ENCODE assay signal across 27 cellular contexts in genomic region chr1:27150183-27150582, GRCh38. TPM values are rescaled to one million over a fixed set of nuclear protein-coding genes. Genes with fewer than 3 reads are reported as not detected.
DNase-seq lines count a peak whose midpoint lies in the region; ATAC-seq, FAIRE-seq and TF ChIP-seq lines count a peak whose summit lies in the region.
"Had no signal": no experiment of that assay in that cellular context is flagged by ENCODE, and none has a peak within 500 bp of the region (broad histone marks: within the 10 kb centered on the region; RNA-seq: fewer than 3 reads in every experiment).

No MANE protein-coding gene starts in this region.

- TF ChIP-seq EP300 in transverse colon (IDR thresholded peaks at IDR 0.05; ENCODE audit: low read depth) = no peak

- intact Hi-C loops in heart right ventricle (cut with DNase I) (loop anchor here in 5 of 10 donors (5.0 kb wide), 2 partner anchors 33 to 38 kb away; no protein-coding TSS in a partner anchor), cardiac septum (cut with DNase I) (loop anchor here (5.0 kb wide), 1 partner anchor 87 kb away; no protein-coding TSS in a partner anchor), transverse colon (cut with DNase I; ENCODE audit: low total_unique reads) (no loop called here)

- no peak overlapping the region for H2AFZ ChIP-seq in astrocyte (ENCODE audit: low read depth, low read length)
- H2AFZ ChIP-seq: parathyroid adenoma, PC-9 had no signal

- peaks cover 44% of the 10 kb centered on the region for H3K4me1 Mint-ChIP-seq in astrocyte (ENCODE audit: low read depth, unreplicated experiment)
- H3K4me1 Mint-ChIP-seq in neural crest cell = peaks cover 56% of the 10 kb centered on the region

- H3K9me3 Mint-ChIP-seq in astrocyte (ENCODE audit: unreplicated experiment) = no peaks in the 10 kb centered on the region
- no peaks in the 10 kb centered on the region for H3K9me3 Mint-ChIP-seq in neural crest cell
- H3K9me3 Mint-ChIP-seq: activated T-helper 1 cell treated with anti-CD3 and anti-CD28 coated beads, Interleukin-12 subunit alpha, Interleukin-12 subunit beta, Interleukin-2, Interleukin-4 antibody, amounts not matched to agents 30 ng/mL and 10 ng/mL and 1 ng/mL, durations not matched to agents 14 hours and 24 hours and 36 hours had no signal

- H3K9ac ChIP-seq in astrocyte (ENCODE audit: low read length) = no peak overlapping the region
- H3K9ac ChIP-seq: parathyroid adenoma had no signal

- ATAC-seq in heart right ventricle (no peak), GM19324 (IDR thresholded peaks at IDR 0.05; ENCODE audit: low FRiP score, unreplicated experiment) (no peak)
- ATAC-seq: activated naive CD4-positive, alpha-beta T cell treated with anti-CD3 and anti-CD28 coated beads, Interleukin-2, amount 50 U/mL, for 72 hours; HCT116 had no signal

- no peak overlapping the region for H3K4me2 ChIP-seq in astrocyte (ENCODE audit: low read length)
- H3K4me2 ChIP-seq: PC-9 had no signal

- FAIRE-seq in astrocyte (lab: Jason Lieb, UNC) = no peak
- FAIRE-seq: A204.1, frontal cortex, GM19239, keratinocyte had no signal

- H3K4me3 ChIP-seq in heart right ventricle = no peak overlapping the region
- H3K4me3 ChIP-seq in astrocyte (ENCODE audit: insufficient read depth, low read depth, low read length) = no peak overlapping the region
- H3K4me3 ChIP-seq in transverse colon = no peak overlapping the region
- H3K4me3 ChIP-seq: esophagus muscularis mucosa, PC-9, skin epidermis, tibial nerve had no signal

- H3K79me2 ChIP-seq in astrocyte (ENCODE audit: insufficient read depth, low read length) = peaks cover 78% of the 10 kb centered on the region

- peak overlapping the region; percentile 3 for H3K4me3 Mint-ChIP-seq in astrocyte (ENCODE audit: unreplicated experiment)
- H3K4me3 Mint-ChIP-seq in neural crest cell = peak overlapping the region; percentile 15
- H3K4me3 Mint-ChIP-seq: activated T-helper 1 cell treated with anti-CD3 and anti-CD28 coated beads, Interleukin-12 subunit alpha, Interleukin-12 subunit beta, Interleukin-2, Interleukin-4 antibody, amounts not matched to agents 30 ng/mL and 10 ng/mL and 1 ng/mL, durations not matched to agents 14 hours and 24 hours and 36 hours had no signal

- H3K4me1 ChIP-seq in heart right ventricle (peaks cover 30 to 85% (median 76%) of the 10 kb centered on the region in 9 donors), astrocyte (ENCODE audit: insufficient read depth, low read length) (peaks cover 43% of the 10 kb centered on the region), transverse colon (peaks cover 45 to 83% (median 55%) of the 10 kb centered on the region in 4 donors)

- H3K9me3 ChIP-seq in heart right ventricle = no peaks in the 10 kb centered on the region
- no peaks in the 10 kb centered on the region for H3K9me3 ChIP-seq in astrocyte (ENCODE audit: insufficient read depth, low read depth, low read length)
- H3K9me3 ChIP-seq in transverse colon = no peaks in the 10 kb centered on the region
- H3K9me3 ChIP-seq: BE2C, esophagus muscularis mucosa, tibial nerve had no signal

- TF ChIP-seq CTCF in heart right ventricle (IDR thresholded peaks at IDR 0.05) = no peak
- TF ChIP-seq CTCF in astrocyte (IDR thresholded peaks at IDR 0.05; ENCODE audit: insufficient read depth, low read depth, low read length) = no peak
- no peak for TF ChIP-seq CTCF in neural crest cell (conservative IDR thresholded peaks at IDR 0.05)
- no peak for TF ChIP-seq CTCF in transverse colon (IDR thresholded peaks at IDR 0.05)

- DNase-seq in heart right ventricle = no peak
- DNase-seq in cardiac septum (ENCODE audit: low spot score) = no peak
- no peak for DNase-seq in astrocyte (ENCODE audit: low read depth)
- no peak for DNase-seq in neural crest cell (ENCODE audit: low read depth, low spot score)
- no peak for DNase-seq in transverse colon
- DNase-seq in NCI-H446 treated with DMSO at 0.1 percent for 48 hours (lab: John Stamatoyannopoulos, UW) = no peak
- DNase-seq in kidney tubule cell (ENCODE audit: low spot score) = no peak
- DNase-seq: BE2C; effector memory CD4-positive, alpha-beta T cell; mesenchymal stem cell; naive B cell; NCI-H187; NCI-H774; PC-9; stimulated activated CD4-positive, alpha-beta T cell treated with anti-CD3 and anti-CD28 coated beads, Interleukin-1b, Interleukin-23, amount 100 ng/mL, for 48 hours had no signal

- no peak for TF ChIP-seq POLR2A in transverse colon (IDR thresholded peaks at IDR 0.05)

- in situ Hi-C loops in transverse colon (cut with MboI; ENCODE audit: low pct_ligation_motif_present in 1 of 4, low pct_unique_long_range_greater_than_20kb in 1 of 4, low sequenced_read_pairs in 3 of 4) = no loop called here

- peak overlapping the region in 8 of 10 donors; percentile 11 to 64 (median 50) for H3K27ac ChIP-seq in heart right ventricle
- H3K27ac ChIP-seq in astrocyte (ENCODE audit: low read depth, low read length) = no peak overlapping the region
- H3K27ac ChIP-seq in transverse colon = peak overlapping the region in 3 of 4 donors; percentile 20 to 47 (median 43)
- H3K27ac ChIP-seq: parathyroid adenoma, PC-9, tibial nerve had no signal

- H4K20me1 ChIP-seq in astrocyte (ENCODE audit: insufficient read depth, low read length) = peaks cover 70% of the 10 kb centered on the region

- H3K27me3 Mint-ChIP-seq in astrocyte (ENCODE audit: low read depth, unreplicated experiment) = no peaks in the 10 kb centered on the region
- no peaks in the 10 kb centered on the region for H3K27me3 Mint-ChIP-seq in neural crest cell (ENCODE audit: low read depth)
- H3K27me3 Mint-ChIP-seq: naive B cell had no signal

- H3K36me3 ChIP-seq in heart right ventricle = peaks cover 0 to 2% (median 0%) of the 10 kb centered on the region in 9 donors
- no peaks in the 10 kb centered on the region for H3K36me3 ChIP-seq in astrocyte (ENCODE audit: insufficient read depth, low read length)
- no peaks in the 10 kb centered on the region for H3K36me3 ChIP-seq in transverse colon
- H3K36me3 ChIP-seq: BE2C, esophagus muscularis mucosa, tibial nerve had no signal

- peaks cover 3% of the 10 kb centered on the region for H3K36me3 Mint-ChIP-seq in astrocyte (ENCODE audit: low read depth, unreplicated experiment)
- H3K36me3 Mint-ChIP-seq in neural crest cell (ENCODE audit: low read depth) = peaks cover 4% of the 10 kb centered on the region
- H3K36me3 Mint-ChIP-seq: naive B cell had no signal

- H3K27me3 ChIP-seq in heart right ventricle (no peaks in the 10 kb centered on the region), astrocyte (ENCODE audit: insufficient read depth, low read length) (no peaks in the 10 kb centered on the region), transverse colon (no peaks in the 10 kb centered on the region)
- H3K27me3 ChIP-seq: BE2C, esophagus muscularis mucosa, tibial nerve had no signal

- 92% methylated on average over 3 of the region's 3 CpGs for WGBS in heart right ventricle, 2 donors
- WGBS in transverse colon (ENCODE audit: low coverage in 1 of 2), 2 donors = 74 to 78% methylated on average over 3 of the region's 3 CpGs

- H3K27ac Mint-ChIP-seq in astrocyte (ENCODE audit: unreplicated experiment) (no peak overlapping the region), neural crest cell (ENCODE audit: unreplicated experiment) (no peak overlapping the region)
- H3K27ac Mint-ChIP-seq: activated T-helper 1 cell treated with anti-CD3 and anti-CD28 coated beads, Interleukin-12 subunit alpha, Interleukin-12 subunit beta, Interleukin-2, Interleukin-4 antibody, amounts not matched to agents 30 ng/mL and 10 ng/mL and 1 ng/mL, durations not matched to agents 14 hours and 24 hours and 36 hours had no signal

RNA-seq across cellular contexts. Expression of gene SLC9A1, which starts 4.7 kb away (rescaled TPM):
- 10 to 100 TPM in 9 of 10 donors, 1 to 10 TPM in 1; 9.4 to 34.4 (median 22.1) TPM for total RNA-seq in heart right ventricle
- polyA plus RNA-seq in heart right ventricle = 10 to 100 TPM; 11.3 TPM
- 26.1 TPM for total RNA-seq in cardiac septum
- 49.3 and 55.0 TPM in 2 replicates for total RNA-seq in astrocyte
- 24.2 and 27.1 TPM in 2 replicates for total RNA-seq in neural crest cell
- total RNA-seq in transverse colon = 100 to 1,000 TPM in 2 of 4 donors, 10 to 100 TPM in 2; 17.9 to 140 (median 101) TPM
